In genomic region chr9:137129089-137129455, GRCh38 we compare ENCODE assay signal across 1 cellular context.
TF ChIP-seq lines count a peak whose summit lies in the region.

No MANE protein-coding gene starts in this region.

TF ChIP-seq in H1, 55 proteins besides CTCF, POLR2A, EP300 and RAD21:
- no peak for TF ChIP-seq FOSL1 (IDR thresholded peaks at IDR 0.05; ENCODE audit: insufficient read depth, low read depth, low read length)
- TF ChIP-seq, protein P1, sequence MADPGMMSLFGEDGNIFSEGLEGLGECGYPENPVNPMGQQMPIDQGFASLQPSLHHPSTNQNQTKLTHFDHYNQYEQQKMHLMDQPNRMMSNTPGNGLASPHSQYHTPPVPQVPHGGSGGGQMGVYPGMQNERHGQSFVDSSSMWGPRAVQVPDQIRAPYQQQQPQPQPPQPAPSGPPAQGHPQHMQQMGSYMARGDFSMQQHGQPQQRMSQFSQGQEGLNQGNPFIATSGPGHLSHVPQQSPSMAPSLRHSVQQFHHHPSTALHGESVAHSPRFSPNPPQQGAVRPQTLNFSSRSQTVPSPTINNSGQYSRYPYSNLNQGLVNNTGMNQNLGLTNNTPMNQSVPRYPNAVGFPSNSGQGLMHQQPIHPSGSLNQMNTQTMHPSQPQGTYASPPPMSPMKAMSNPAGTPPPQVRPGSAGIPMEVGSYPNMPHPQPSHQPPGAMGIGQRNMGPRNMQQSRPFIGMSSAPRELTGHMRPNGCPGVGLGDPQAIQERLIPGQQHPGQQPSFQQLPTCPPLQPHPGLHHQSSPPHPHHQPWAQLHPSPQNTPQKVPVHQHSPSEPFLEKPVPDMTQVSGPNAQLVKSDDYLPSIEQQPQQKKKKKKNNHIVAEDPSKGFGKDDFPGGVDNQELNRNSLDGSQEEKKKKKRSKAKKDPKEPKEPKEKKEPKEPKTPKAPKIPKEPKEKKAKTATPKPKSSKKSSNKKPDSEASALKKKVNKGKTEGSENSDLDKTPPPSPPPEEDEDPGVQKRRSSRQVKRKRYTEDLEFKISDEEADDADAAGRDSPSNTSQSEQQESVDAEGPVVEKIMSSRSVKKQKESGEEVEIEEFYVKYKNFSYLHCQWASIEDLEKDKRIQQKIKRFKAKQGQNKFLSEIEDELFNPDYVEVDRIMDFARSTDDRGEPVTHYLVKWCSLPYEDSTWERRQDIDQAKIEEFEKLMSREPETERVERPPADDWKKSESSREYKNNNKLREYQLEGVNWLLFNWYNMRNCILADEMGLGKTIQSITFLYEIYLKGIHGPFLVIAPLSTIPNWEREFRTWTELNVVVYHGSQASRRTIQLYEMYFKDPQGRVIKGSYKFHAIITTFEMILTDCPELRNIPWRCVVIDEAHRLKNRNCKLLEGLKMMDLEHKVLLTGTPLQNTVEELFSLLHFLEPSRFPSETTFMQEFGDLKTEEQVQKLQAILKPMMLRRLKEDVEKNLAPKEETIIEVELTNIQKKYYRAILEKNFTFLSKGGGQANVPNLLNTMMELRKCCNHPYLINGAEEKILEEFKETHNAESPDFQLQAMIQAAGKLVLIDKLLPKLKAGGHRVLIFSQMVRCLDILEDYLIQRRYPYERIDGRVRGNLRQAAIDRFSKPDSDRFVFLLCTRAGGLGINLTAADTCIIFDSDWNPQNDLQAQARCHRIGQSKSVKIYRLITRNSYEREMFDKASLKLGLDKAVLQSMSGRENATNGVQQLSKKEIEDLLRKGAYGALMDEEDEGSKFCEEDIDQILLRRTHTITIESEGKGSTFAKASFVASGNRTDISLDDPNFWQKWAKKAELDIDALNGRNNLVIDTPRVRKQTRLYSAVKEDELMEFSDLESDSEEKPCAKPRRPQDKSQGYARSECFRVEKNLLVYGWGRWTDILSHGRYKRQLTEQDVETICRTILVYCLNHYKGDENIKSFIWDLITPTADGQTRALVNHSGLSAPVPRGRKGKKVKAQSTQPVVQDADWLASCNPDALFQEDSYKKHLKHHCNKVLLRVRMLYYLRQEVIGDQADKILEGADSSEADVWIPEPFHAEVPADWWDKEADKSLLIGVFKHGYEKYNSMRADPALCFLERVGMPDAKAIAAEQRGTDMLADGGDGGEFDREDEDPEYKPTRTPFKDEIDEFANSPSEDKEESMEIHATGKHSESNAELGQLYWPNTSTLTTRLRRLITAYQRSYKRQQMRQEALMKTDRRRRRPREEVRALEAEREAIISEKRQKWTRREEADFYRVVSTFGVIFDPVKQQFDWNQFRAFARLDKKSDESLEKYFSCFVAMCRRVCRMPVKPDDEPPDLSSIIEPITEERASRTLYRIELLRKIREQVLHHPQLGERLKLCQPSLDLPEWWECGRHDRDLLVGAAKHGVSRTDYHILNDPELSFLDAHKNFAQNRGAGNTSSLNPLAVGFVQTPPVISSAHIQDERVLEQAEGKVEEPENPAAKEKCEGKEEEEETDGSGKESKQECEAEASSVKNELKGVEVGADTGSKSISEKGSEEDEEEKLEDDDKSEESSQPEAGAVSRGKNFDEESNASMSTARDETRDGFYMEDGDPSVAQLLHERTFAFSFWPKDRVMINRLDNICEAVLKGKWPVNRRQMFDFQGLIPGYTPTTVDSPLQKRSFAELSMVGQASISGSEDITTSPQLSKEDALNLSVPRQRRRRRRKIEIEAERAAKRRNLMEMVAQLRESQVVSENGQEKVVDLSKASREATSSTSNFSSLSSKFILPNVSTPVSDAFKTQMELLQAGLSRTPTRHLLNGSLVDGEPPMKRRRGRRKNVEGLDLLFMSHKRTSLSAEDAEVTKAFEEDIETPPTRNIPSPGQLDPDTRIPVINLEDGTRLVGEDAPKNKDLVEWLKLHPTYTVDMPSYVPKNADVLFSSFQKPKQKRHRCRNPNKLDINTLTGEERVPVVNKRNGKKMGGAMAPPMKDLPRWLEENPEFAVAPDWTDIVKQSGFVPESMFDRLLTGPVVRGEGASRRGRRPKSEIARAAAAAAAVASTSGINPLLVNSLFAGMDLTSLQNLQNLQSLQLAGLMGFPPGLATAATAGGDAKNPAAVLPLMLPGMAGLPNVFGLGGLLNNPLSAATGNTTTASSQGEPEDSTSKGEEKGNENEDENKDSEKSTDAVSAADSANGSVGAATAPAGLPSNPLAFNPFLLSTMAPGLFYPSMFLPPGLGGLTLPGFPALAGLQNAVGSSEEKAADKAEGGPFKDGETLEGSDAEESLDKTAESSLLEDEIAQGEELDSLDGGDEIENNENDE (IDR thresholded peaks at IDR 0.05; ENCODE audit: insufficient replicate concordance, low read length): no peak
- no peak for TF ChIP-seq ASH2L (IDR thresholded peaks at IDR 0.05; ENCODE audit: low read length)
- TF ChIP-seq TCF12 (IDR thresholded peaks at IDR 0.05; ENCODE audit: low read depth, low read length): no peak
- no peak for TF ChIP-seq GABPA (IDR thresholded peaks at IDR 0.05; ENCODE audit: borderline replicate concordance, insufficient read depth, low read length)
- TF ChIP-seq KDM1A (IDR thresholded peaks at IDR 0.05; ENCODE audit: borderline replicate concordance, low read length): no peak
- no peak for TF ChIP-seq SAP30 (IDR thresholded peaks at IDR 0.05; ENCODE audit: insufficient read depth, insufficient replicate concordance, low read length)
- no peak for TF ChIP-seq TEAD4 (IDR thresholded peaks at IDR 0.05; ENCODE audit: low read depth, low read length)
- no peak for TF ChIP-seq POLR2AphosphoS5 (IDR thresholded peaks at IDR 0.05; ENCODE audit: low read depth, low read length)
- TF ChIP-seq TAF7 (optimal IDR thresholded peaks at IDR 0.05; ENCODE audit: borderline replicate concordance, low read depth, low read length): no peak
- no peak for TF ChIP-seq SP4 (IDR thresholded peaks at IDR 0.05; ENCODE audit: low read length)
- no peak for TF ChIP-seq BCL11A (IDR thresholded peaks at IDR 0.05; ENCODE audit: low read depth in 2 of 2, low read length in 2 of 2)
- no peak for TF ChIP-seq SIX5 (IDR thresholded peaks at IDR 0.05; ENCODE audit: low read depth, low read length)
- no peak for TF ChIP-seq CREB1 (IDR thresholded peaks at IDR 0.05)
- TF ChIP-seq POU5F1 (IDR thresholded peaks at IDR 0.05; ENCODE audit: low read depth, low read length): no peak
- TF ChIP-seq ATF3 (IDR thresholded peaks at IDR 0.05; ENCODE audit: insufficient read depth, low read depth, low read length): no peak
- TF ChIP-seq SUZ12 (IDR thresholded peaks at IDR 0.05; ENCODE audit: low read length): no peak
- no peak for TF ChIP-seq CHD2 (IDR thresholded peaks at IDR 0.05; ENCODE audit: low read length)
- TF ChIP-seq YY1 (IDR thresholded peaks at IDR 0.05; ENCODE audit: low read depth, low read length): no peak
